ENCODE assay signal across 13 cellular contexts in the genomic region with DNA sequence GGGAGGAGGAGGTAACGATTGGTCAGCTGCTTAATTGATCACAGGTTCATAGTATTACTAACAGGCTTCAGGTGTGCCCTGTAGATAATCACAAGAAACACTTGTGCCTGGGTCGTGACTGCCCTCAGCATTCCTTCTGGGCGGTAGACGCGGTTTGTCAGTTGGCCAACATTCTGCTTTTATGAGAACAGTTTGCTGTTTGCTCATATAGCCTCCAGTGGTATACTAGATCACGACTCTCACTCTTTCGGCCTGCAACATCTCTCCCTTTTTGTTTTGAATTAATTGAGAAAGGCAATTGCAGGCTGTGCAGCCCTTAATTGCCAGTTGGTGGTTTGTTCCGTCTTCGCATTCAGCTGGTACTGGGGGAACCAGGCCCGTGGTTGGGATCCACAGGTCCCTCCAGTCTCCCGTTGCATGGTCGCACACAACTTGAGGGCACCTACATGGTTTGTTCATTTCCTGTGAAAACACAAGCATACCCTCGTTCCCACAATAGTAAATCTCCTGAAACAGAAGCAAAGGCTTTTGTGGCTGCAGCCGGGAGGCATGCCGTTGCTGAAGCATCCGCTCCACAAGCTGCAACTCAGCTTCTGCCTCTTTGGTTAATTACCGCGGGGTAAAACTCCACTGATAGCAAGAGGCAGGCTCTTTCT. TPM values are rescaled to one million over a fixed set of nuclear protein-coding genes. Genes with fewer than 3 reads are reported as not detected.
DNase-seq lines count a peak whose midpoint lies in the region; ATAC-seq and TF ChIP-seq lines count a peak whose summit lies in the region.
"Had no signal": no experiment of that assay in that cellular context is flagged by ENCODE, and none has a peak within 500 bp of the region (broad histone marks: within the 10 kb centered on the region; RNA-seq: fewer than 3 reads in every experiment).

No MANE protein-coding gene starts in this region.

- H3K9me3 ChIP-seq in right atrium auricular region (peaks cover 0 to 12% of the 10 kb centered on the region in 2 donors), Peyer's patch (peaks cover 0 to 1% (median 0%) of the 10 kb centered on the region in 4 donors), thymus (ENCODE audit: control insufficient read depth) (peaks cover 2% of the 10 kb centered on the region), tibial nerve (peaks cover 0 to 37% (median 0%) of the 10 kb centered on the region in 4 donors)

- H3K4me3 ChIP-seq in right atrium auricular region (no peak overlapping the region), Peyer's patch (no peak overlapping the region), thymus (ENCODE audit: low read length) (no peak overlapping the region), tibial nerve (no peak overlapping the region)

- no peak overlapping the region for H3K27ac ChIP-seq in right atrium auricular region
- H3K27ac ChIP-seq in Peyer's patch, result no peak overlapping the region
- peak overlapping the region; percentile 88 for H3K27ac ChIP-seq in thymus (ENCODE audit: low read depth)
- no peak overlapping the region for H3K27ac ChIP-seq in tibial nerve

- peak; percentile 65 for DNase-seq in cardiac septum (ENCODE audit: low spot score)
- DNase-seq in right atrium auricular region (ENCODE audit: low spot score), result no peak
- peak in 2 of 3 donors; percentile 12 to 29 for DNase-seq in Peyer's patch
- peak; percentile 49 for DNase-seq in fibroblast of peridontal ligament (ENCODE audit: extremely low read depth)
- no peak for DNase-seq in tibial nerve (ENCODE audit: low spot score in 2 of 2)
- DNase-seq in hypothalamus (lab: John Stamatoyannopoulos, UW), result no peak
- DNase-seq: caudate nucleus, mesenchymal stem cell had no signal

- TF ChIP-seq POLR2A in Peyer's patch (IDR thresholded peaks at IDR 0.05) (no peak), tibial nerve (IDR thresholded peaks at IDR 0.05) (no peak)

- TF ChIP-seq CTCF in right atrium auricular region (IDR thresholded peaks at IDR 0.05) (no peak), Peyer's patch (IDR thresholded peaks at IDR 0.05) (no peak), tibial nerve (IDR thresholded peaks at IDR 0.05) (no peak)

- H3K27me3 ChIP-seq in right atrium auricular region, result no peaks in the 10 kb centered on the region
- no peaks in the 10 kb centered on the region for H3K27me3 ChIP-seq in Peyer's patch
- H3K27me3 ChIP-seq in thymus (ENCODE audit: control insufficient read depth, insufficient read depth), result no peaks in the 10 kb centered on the region
- no peaks in the 10 kb centered on the region for H3K27me3 ChIP-seq in tibial nerve

- no peak for TF ChIP-seq EP300 in tibial nerve (IDR thresholded peaks at IDR 0.05)

- H3K36me3 ChIP-seq in right atrium auricular region, result no peaks in the 10 kb centered on the region
- peaks cover 0 to 55% (median 0%) of the 10 kb centered on the region in 3 donors for H3K36me3 ChIP-seq in Peyer's patch
- no peaks in the 10 kb centered on the region for H3K36me3 ChIP-seq in thymus (ENCODE audit: control insufficient read depth, insufficient read depth)
- no peaks in the 10 kb centered on the region for H3K36me3 ChIP-seq in tibial nerve

- no peak for ATAC-seq in HG03460 (IDR thresholded peaks at IDR 0.05; ENCODE audit: unreplicated experiment)
- ATAC-seq: esophagus mucosa had no signal

- WGBS in thymus, result 7% methylated on average over 18 of the region's 18 CpGs
- 58 to 61% methylated on average over 18 of the region's 18 CpGs for whole genome bisulfite sequencing in tibial nerve, 2 donors

- intact Hi-C loops in cardiac septum (cut with DNase I), result no loop called here

- H3K4me1 ChIP-seq in right atrium auricular region (no peaks in the 10 kb centered on the region), Peyer's patch (peaks cover 0 to 9% (median 0%) of the 10 kb centered on the region in 4 donors), thymus (ENCODE audit: control insufficient read depth, insufficient read depth, low read length) (peaks cover 37% of the 10 kb centered on the region), tibial nerve (no peaks in the 10 kb centered on the region)

RNA-seq across cellular contexts. Expression of gene GPR17, which starts 30.3 kb away (rescaled TPM):
- total RNA-seq in cardiac septum, result 0.19 TPM
- total RNA-seq in right atrium auricular region, result under 1 TPM in 1 of 2 donors, not detected in 1; 0.24 TPM
- not detected for total RNA-seq in Peyer's patch
- polyA plus RNA-seq in thymus, result 0.07 TPM
- total RNA-seq in tibial nerve, result 1 to 10 TPM; 1.1 to 1.6 (median 1.2) TPM
- total RNA-seq: esophagus mucosa, LHCN-M2, progenitor cell of endocrine pancreas had no signal

RNA-seq across cellular contexts. Expression of gene LIMS2, which starts 59.7 kb away (rescaled TPM):
- total RNA-seq in cardiac septum (207 TPM), right atrium auricular region (10 to 100 TPM; 80.2 to 91.7 TPM), Peyer's patch (10 to 100 TPM in 3 of 4 donors, 1 to 10 TPM in 1; 7.7 to 95.7 (median 21.9) TPM), tibial nerve (100 to 1,000 TPM in 2 of 4 donors, 10 to 100 TPM in 2; 86.1 to 111 (median 98.1) TPM)
- polyA plus RNA-seq in thymus, result 45.1 TPM

Comparison
In these comparisons a context has a peak if more than half of its experiments do, and no peak if none do; other contexts are left out.
1. DNase-seq: peak in cardiac septum (single experiment), Peyer's patch (2 of 3) and fibroblast of peridontal ligament (single experiment); none in right atrium auricular region (single experiment), tibial nerve (0 of 2) and hypothalamus (0 of 51).